In the genomic region with DNA sequence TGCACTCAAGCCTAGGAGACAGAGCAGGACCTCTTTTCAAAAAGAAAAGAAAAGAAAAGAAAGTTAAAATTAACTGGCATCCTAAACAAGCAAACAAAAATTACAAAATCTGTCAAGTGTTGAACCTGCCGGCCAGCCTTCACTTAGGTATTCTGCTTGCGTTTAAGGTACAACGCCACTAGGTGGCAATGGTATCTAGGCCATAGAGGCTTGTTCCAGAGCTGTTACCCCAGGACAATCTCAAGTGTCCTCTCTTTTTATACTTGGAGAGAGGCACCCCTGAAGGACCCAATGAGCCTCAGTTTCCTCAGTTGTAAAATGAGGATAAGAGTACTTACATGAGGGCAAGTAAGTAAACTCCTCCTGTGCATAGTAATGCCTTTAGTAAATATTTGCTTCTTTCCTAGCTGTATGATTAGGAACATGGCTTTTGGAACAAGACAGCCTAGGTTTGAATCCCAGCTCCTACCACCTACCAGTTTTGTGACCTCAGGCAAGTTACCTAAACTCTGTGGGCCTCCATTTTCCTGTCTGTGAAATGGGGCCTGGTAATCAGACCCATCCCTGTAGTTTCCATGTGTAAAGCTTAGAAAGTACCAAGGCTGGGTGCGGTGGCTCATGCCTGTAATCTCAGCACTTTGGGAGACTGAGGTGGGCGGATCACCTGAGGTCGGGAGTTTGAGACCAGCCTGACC, we compare ENCODE assay signal across 8 cellular contexts. TPM values are rescaled to one million over a fixed set of nuclear protein-coding genes. Genes with fewer than 3 reads are reported as not detected.
DNase-seq lines count a peak whose midpoint lies in the region; ATAC-seq and TF ChIP-seq lines count a peak whose summit lies in the region.

No MANE protein-coding gene starts in this region.

- peak; percentile 17 for DNase-seq in activated CD4-positive, CD25-positive, alpha-beta regulatory T cell treated with anti-CD3 and anti-CD28 coated beads, Interleukin-2, amount 50 U/mL, for 16 hours (ENCODE audit: low read depth, low spot score)
- no peak for DNase-seq in activated CD4-positive, CD25-positive, alpha-beta regulatory T cell treated with anti-CD3 and anti-CD28 coated beads, Interleukin-2, amount 50 U/mL, for 72 hours
- DNase-seq in NCI-H2171 (lab: John Stamatoyannopoulos, UW), result peak; percentile 10
- DNase-seq in activated CD4-positive, alpha-beta T cell treated with anti-CD3 and anti-CD28 coated beads for 24 hours (ENCODE audit: low read depth in 2 of 2), result peak; percentile 22 to 46
- DNase-seq in dorsolateral prefrontal cortex, result peak in 3 of 10 donors; percentile 16 to 51 (median 33)
- peak; percentile 46 for DNase-seq in mucosa of gallbladder (ENCODE audit: low spot score)
- DNase-seq in tibial nerve (ENCODE audit: low spot score in 2 of 2), result peak in 1 of 2 donors; percentile 48

- WGBS in tibial nerve, 2 donors, result 55 to 60% methylated on average over 6 of the region's 6 CpGs

- H3K36me3 ChIP-seq in tibial nerve, result no peaks in the 10 kb centered on the region

- TF ChIP-seq EP300 in tibial nerve (IDR thresholded peaks at IDR 0.05), result no peak

- peak; percentile 40 to 73 (median 64) for TF ChIP-seq CTCF in dorsolateral prefrontal cortex (IDR thresholded peaks at IDR 0.05 in 54 of 56, conservative IDR thresholded peaks at IDR 0.05 in 2 of 56; ENCODE audit: low read depth in 1 of 56, partially characterized antibody in 56 of 56)
- peak in 4 of 5 experiments; percentile 22 to 47 (median 34) for TF ChIP-seq CTCF in tibial nerve (IDR thresholded peaks at IDR 0.05)

- no peak for ATAC-seq in HG03460 (IDR thresholded peaks at IDR 0.05; ENCODE audit: unreplicated experiment)

- no peaks in the 10 kb centered on the region for H3K9me3 ChIP-seq in tibial nerve

- H3K27me3 ChIP-seq in dorsolateral prefrontal cortex, result peaks cover 0 to 2% (median 0%) of the 10 kb centered on the region in 45 donors
- H3K27me3 ChIP-seq in tibial nerve, result peaks cover 0 to 18% of the 10 kb centered on the region in 2 donors

- intact Hi-C loops in dorsolateral prefrontal cortex (cut with DNase I), result loop anchor here in 1 of 2 donors (5.0 kb wide), 1 partner anchor 147 kb away; no protein-coding TSS in a partner anchor

- H3K4me1 ChIP-seq in tibial nerve, result peaks cover 0 to under 1% (median 0%) of the 10 kb centered on the region in 4 donors

- H3K4me3 ChIP-seq in dorsolateral prefrontal cortex (no peak overlapping the region), tibial nerve (no peak overlapping the region)

- H3K27ac ChIP-seq in dorsolateral prefrontal cortex, result no peak overlapping the region
- no peak overlapping the region for H3K27ac ChIP-seq in tibial nerve

- no peak for TF ChIP-seq POLR2A in tibial nerve (IDR thresholded peaks at IDR 0.05)

RNA-seq across cellular contexts. Expression of gene PACSIN1, which starts 5.8 kb away (rescaled TPM):
- total RNA-seq in dorsolateral prefrontal cortex (100 to 1,000 TPM in 119 of 120 experiments, 10 to 100 TPM in 1; 78.5 to 489 (median 335) TPM), mucosa of gallbladder (1.4 TPM), tibial nerve (1 to 10 TPM in 1 of 4 donors, under 1 TPM in 2, not detected in 1; 0.30 to 2.6 (median 0.42) TPM)

RNA-seq across cellular contexts. Expression of gene RPS10, which starts 34.2 kb away (rescaled TPM):
- total RNA-seq in dorsolateral prefrontal cortex (100 to 1,000 TPM; 315 to 608 (median 413) TPM), mucosa of gallbladder (896 TPM), tibial nerve (1,000 to 10,000 TPM; 1,731 to 2,603 (median 2,031) TPM)

Comparison
In these comparisons a context has a peak if more than half of its experiments do, and no peak if none do; other contexts are left out.
1. RNA of gene PACSIN1, which starts 5.8 kb away (total RNA-seq): 78.5 to 489 TPM in dorsolateral prefrontal cortex; 1.4 TPM in mucosa of gallbladder (single experiment) and 0.30 to 2.6 TPM in tibial nerve; every median in the first group is over 10 times any median in the second.